ENCODE assay signal across 2 cellular contexts in the genomic region with DNA sequence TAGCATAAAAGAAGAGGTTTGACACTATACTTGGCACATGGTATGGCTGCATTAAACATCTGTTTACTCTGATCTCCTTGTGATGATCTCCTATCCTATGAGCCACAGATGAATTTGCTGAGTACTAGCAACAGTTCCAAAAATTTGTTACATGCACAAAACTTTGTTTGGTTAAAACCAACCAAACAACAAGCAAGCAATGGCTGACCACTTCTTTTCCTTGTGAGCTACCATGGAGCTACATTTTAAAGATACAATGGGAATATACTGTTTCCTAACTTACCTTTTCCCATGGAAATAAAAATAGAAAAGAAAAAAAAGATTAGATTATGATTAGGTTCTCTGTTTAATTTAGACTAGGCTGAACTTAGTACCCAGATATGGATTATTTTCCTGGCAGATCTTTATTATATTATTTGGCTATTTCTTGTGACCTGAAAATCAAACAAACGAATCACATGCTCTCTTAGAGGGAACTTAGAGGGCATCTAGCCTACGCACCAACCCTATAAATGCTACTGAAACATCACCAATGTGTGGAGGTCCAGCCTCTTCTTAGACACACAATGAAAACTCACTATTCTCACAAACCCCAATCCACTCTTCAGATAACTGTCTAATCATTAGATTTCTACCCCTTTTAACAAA.
TF ChIP-seq lines count a peak whose summit lies in the region.

No MANE protein-coding gene starts in this region.

TF ChIP-seq in SK-N-SH, 30 proteins besides CTCF, POLR2A, EP300 and RAD21 (continued from another document):
- TF ChIP-seq, protein P1, sequence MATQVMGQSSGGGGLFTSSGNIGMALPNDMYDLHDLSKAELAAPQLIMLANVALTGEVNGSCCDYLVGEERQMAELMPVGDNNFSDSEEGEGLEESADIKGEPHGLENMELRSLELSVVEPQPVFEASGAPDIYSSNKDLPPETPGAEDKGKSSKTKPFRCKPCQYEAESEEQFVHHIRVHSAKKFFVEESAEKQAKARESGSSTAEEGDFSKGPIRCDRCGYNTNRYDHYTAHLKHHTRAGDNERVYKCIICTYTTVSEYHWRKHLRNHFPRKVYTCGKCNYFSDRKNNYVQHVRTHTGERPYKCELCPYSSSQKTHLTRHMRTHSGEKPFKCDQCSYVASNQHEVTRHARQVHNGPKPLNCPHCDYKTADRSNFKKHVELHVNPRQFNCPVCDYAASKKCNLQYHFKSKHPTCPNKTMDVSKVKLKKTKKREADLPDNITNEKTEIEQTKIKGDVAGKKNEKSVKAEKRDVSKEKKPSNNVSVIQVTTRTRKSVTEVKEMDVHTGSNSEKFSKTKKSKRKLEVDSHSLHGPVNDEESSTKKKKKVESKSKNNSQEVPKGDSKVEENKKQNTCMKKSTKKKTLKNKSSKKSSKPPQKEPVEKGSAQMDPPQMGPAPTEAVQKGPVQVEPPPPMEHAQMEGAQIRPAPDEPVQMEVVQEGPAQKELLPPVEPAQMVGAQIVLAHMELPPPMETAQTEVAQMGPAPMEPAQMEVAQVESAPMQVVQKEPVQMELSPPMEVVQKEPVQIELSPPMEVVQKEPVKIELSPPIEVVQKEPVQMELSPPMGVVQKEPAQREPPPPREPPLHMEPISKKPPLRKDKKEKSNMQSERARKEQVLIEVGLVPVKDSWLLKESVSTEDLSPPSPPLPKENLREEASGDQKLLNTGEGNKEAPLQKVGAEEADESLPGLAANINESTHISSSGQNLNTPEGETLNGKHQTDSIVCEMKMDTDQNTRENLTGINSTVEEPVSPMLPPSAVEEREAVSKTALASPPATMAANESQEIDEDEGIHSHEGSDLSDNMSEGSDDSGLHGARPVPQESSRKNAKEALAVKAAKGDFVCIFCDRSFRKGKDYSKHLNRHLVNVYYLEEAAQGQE (IDR thresholded peaks at IDR 0.05; ENCODE audit: low read depth, low read length) = no peak
- no peak for TF ChIP-seq ELF1 (IDR thresholded peaks at IDR 0.05)
- TF ChIP-seq SIN3A (IDR thresholded peaks at IDR 0.05; ENCODE audit: borderline replicate concordance, low read depth, low read length) = no peak
- TF ChIP-seq TEAD4 (IDR thresholded peaks at IDR 0.05; ENCODE audit: borderline replicate concordance, insufficient read depth) = no peak
- TF ChIP-seq RCOR1 (IDR thresholded peaks at IDR 0.05; ENCODE audit: low read length) = no peak
- TF ChIP-seq, protein P2, sequence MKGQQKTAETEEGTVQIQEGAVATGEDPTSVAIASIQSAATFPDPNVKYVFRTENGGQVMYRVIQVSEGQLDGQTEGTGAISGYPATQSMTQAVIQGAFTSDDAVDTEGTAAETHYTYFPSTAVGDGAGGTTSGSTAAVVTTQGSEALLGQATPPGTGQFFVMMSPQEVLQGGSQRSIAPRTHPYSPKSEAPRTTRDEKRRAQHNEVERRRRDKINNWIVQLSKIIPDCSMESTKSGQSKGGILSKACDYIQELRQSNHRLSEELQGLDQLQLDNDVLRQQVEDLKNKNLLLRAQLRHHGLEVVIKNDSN (IDR thresholded peaks at IDR 0.05; ENCODE audit: borderline replicate concordance, low read depth) = no peak
- no peak for TF ChIP-seq NRF1 (IDR thresholded peaks at IDR 0.05; ENCODE audit: low read depth, low read length)
- TF ChIP-seq SMC3 (IDR thresholded peaks at IDR 0.05; ENCODE audit: low read depth, low read length) = no peak
- no peak for TF ChIP-seq EZH2phosphoT487 (IDR thresholded peaks at IDR 0.05; ENCODE audit: borderline replicate concordance, low read depth)
- TF ChIP-seq RXRA (IDR thresholded peaks at IDR 0.05; ENCODE audit: borderline replicate concordance, low read depth) = no peak
- no peak for TF ChIP-seq MXI1 (IDR thresholded peaks at IDR 0.05; ENCODE audit: low read depth, low read length)
- no peak for TF ChIP-seq FOXM1 (IDR thresholded peaks at IDR 0.05; ENCODE audit: low read depth)
- TF ChIP-seq, protein P3, sequence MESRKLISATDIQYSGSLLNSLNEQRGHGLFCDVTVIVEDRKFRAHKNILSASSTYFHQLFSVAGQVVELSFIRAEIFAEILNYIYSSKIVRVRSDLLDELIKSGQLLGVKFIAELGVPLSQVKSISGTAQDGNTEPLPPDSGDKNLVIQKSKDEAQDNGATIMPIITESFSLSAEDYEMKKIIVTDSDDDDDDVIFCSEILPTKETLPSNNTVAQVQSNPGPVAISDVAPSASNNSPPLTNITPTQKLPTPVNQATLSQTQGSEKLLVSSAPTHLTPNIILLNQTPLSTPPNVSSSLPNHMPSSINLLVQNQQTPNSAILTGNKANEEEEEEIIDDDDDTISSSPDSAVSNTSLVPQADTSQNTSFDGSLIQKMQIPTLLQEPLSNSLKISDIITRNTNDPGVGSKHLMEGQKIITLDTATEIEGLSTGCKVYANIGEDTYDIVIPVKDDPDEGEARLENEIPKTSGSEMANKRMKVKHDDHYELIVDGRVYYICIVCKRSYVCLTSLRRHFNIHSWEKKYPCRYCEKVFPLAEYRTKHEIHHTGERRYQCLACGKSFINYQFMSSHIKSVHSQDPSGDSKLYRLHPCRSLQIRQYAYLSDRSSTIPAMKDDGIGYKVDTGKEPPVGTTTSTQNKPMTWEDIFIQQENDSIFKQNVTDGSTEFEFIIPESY (IDR thresholded peaks at IDR 0.05; ENCODE audit: borderline replicate concordance, low read depth) = no peak
- TF ChIP-seq MEF2A (IDR thresholded peaks at IDR 0.05; ENCODE audit: borderline replicate concordance, low read depth) = no peak
TF ChIP-seq in SK-N-SH: peak in this region for 0.

TF ChIP-seq in SK-N-SH treated with all-trans-retinoic acid at 6 μM for 48 hours, 23 proteins besides CTCF, POLR2A, EP300 and RAD21 (continued from another document):
- no peak for TF ChIP-seq PPARA (CRISPR knock-in tag; IDR thresholded peaks at IDR 0.05; ENCODE audit: borderline replicate concordance)
- no peak for TF ChIP-seq SNAI2 (CRISPR knock-in tag; IDR thresholded peaks at IDR 0.05)
- TF ChIP-seq ZC3H10 (CRISPR knock-in tag; IDR thresholded peaks at IDR 0.05) = no peak
- no peak for TF ChIP-seq TOX (CRISPR knock-in tag; IDR thresholded peaks at IDR 0.05; ENCODE audit: borderline replicate concordance)
- no peak for TF ChIP-seq ESRRG (CRISPR knock-in tag; IDR thresholded peaks at IDR 0.05)
- no peak for TF ChIP-seq CSDC2 (CRISPR knock-in tag; IDR thresholded peaks at IDR 0.05)
- no peak for TF ChIP-seq TCF4 (CRISPR knock-in tag; IDR thresholded peaks at IDR 0.05; ENCODE audit: borderline replicate concordance)
- no peak for TF ChIP-seq ZNF565 (CRISPR knock-in tag; conservative IDR thresholded peaks at IDR 0.05; ENCODE audit: low read depth)
- TF ChIP-seq ZNF8 (CRISPR knock-in tag; IDR thresholded peaks at IDR 0.05) = no peak
- TF ChIP-seq, protein P4, sequence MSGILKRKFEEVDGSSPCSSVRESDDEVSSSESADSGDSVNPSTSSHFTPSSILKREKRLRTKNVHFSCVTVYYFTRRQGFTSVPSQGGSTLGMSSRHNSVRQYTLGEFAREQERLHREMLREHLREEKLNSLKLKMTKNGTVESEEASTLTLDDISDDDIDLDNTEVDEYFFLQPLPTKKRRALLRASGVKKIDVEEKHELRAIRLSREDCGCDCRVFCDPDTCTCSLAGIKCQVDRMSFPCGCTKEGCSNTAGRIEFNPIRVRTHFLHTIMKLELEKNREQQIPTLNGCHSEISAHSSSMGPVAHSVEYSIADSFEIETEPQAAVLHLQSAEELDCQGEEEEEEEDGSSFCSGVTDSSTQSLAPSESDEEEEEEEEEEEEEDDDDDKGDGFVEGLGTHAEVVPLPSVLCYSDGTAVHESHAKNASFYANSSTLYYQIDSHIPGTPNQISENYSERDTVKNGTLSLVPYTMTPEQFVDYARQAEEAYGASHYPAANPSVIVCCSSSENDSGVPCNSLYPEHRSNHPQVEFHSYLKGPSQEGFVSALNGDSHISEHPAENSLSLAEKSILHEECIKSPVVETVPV (CRISPR knock-in tag; IDR thresholded peaks at IDR 0.05) = no peak
- TF ChIP-seq, protein P5, sequence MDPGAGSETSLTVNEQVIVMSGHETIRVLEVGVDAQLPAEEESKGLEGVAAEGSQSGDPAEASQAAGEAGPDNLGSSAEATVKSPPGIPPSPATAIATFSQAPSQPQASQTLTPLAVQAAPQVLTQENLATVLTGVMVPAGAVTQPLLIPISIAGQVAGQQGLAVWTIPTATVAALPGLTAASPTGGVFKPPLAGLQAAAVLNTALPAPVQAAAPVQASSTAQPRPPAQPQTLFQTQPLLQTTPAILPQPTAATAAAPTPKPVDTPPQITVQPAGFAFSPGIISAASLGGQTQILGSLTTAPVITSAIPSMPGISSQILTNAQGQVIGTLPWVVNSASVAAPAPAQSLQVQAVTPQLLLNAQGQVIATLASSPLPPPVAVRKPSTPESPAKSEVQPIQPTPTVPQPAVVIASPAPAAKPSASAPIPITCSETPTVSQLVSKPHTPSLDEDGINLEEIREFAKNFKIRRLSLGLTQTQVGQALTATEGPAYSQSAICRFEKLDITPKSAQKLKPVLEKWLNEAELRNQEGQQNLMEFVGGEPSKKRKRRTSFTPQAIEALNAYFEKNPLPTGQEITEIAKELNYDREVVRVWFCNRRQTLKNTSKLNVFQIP (CRISPR knock-in tag; IDR thresholded peaks at IDR 0.05; ENCODE audit: borderline replicate concordance, low read depth) = no peak
- TF ChIP-seq ZNF70 (CRISPR knock-in tag; IDR thresholded peaks at IDR 0.05) = no peak
- TF ChIP-seq OSR1 (CRISPR knock-in tag; IDR thresholded peaks at IDR 0.05) = no peak
- no peak for TF ChIP-seq ZFP3 (CRISPR knock-in tag; IDR thresholded peaks at IDR 0.05)
- TF ChIP-seq ISL1 (CRISPR knock-in tag; IDR thresholded peaks at IDR 0.05) = no peak
